Comparison of ENCODE assay signal across 12 cellular contexts in genomic region chr21:35044770-35045538, GRCh38. TPM values are rescaled to one million over a fixed set of nuclear protein-coding genes. Genes with fewer than 3 reads are reported as not detected.
A peak's percentile ranks its signal among the peaks of the same experiment; 100 is the strongest.
DNase-seq lines count a peak whose midpoint lies in the region; ATAC-seq, FAIRE-seq and TF ChIP-seq lines count a peak whose summit lies in the region.
"Had no signal": no experiment of that assay in that cellular context is flagged by ENCODE, and none has a peak within 500 bp of the region (broad histone marks: within the 10 kb centered on the region; RNA-seq: fewer than 3 reads in every experiment).

No MANE protein-coding gene starts in this region.

- H3K27me3 ChIP-seq in HepG2 (ENCODE audit: control insufficient read depth in 1 of 2, insufficient read depth in 2 of 2, low read length in 2 of 2) (no peaks in the 10 kb centered on the region), right lobe of liver (no peaks in the 10 kb centered on the region), colonic mucosa (no peaks in the 10 kb centered on the region)
- no peaks in the 10 kb centered on the region for H3K27me3 ChIP-seq in effector memory CD4-positive, alpha-beta T cell (replicated peaks; ENCODE audit: control insufficient read depth, insufficient read depth, low read length, poor library complexity, severe bottlenecking)

- H3K36me3 ChIP-seq in HepG2 (replicated peaks in 1 of 2; ENCODE audit: control insufficient read depth in 1 of 2, insufficient read depth in 2 of 2, low read length in 2 of 2), result no peaks in the 10 kb centered on the region
- H3K36me3 ChIP-seq in right lobe of liver, result no peaks in the 10 kb centered on the region
- H3K36me3 ChIP-seq in effector memory CD4-positive, alpha-beta T cell (ENCODE audit: control insufficient read depth, insufficient read depth, low read length), result peaks cover 3% of the 10 kb centered on the region
- no peaks in the 10 kb centered on the region for H3K36me3 ChIP-seq in colonic mucosa

- TF ChIP-seq CTCF in HepG2 (CRISPR knock-in tag; IDR thresholded peaks at IDR 0.05) (no peak), right lobe of liver (IDR thresholded peaks at IDR 0.05) (no peak), colonic mucosa (IDR thresholded peaks at IDR 0.05) (no peak)

- in situ Hi-C loops in HepG2 (cut with HindIII; ENCODE audit: extremely low pct_ligation_motif_present, low pct_unique_long_range_greater_than_20kb), result loop anchor here (5.0 kb wide), 1 partner anchor 148 kb away; no protein-coding TSS in a partner anchor

- no peaks in the 10 kb centered on the region for H3K79me2 ChIP-seq in HepG2 (ENCODE audit: insufficient read depth, low read length)

- peaks cover 56% of the 10 kb centered on the region for H3K36me3 Mint-ChIP-seq in T-helper 1 cell treated with Interleukin-12 subunit alpha and Interleukin-12 subunit beta and Interleukin-4 antibody, amounts not matched to agents 30 μg/mL and 1 μg/mL, for 36 hours (ENCODE audit: low read depth)

- H3K4me3 ChIP-seq in HepG2 (replicated peaks in 1 of 3; ENCODE audit: insufficient read depth in 1 of 3, low read depth in 2 of 3, low read length in 3 of 3) (no peak overlapping the region), right lobe of liver (no peak overlapping the region), colonic mucosa (no peak overlapping the region)
- H3K4me3 ChIP-seq in effector memory CD4-positive, alpha-beta T cell (ENCODE audit: insufficient read depth, low read depth, low read length, poor library complexity, severe bottlenecking), result peak overlapping the region; percentile 72

- 93% methylated on average over 7 of the region's 8 CpGs for WGBS in HepG2 (ENCODE audit: low lambda C conversion rate)
- 68% methylated on average over 8 of the region's 8 CpGs for WGBS in right lobe of liver (ENCODE audit: insufficient coverage, low coverage, low lambda C conversion rate, missing lambda C conversion rate)

- H3K4me1 Mint-ChIP-seq in T-helper 1 cell treated with Interleukin-12 subunit alpha and Interleukin-12 subunit beta and Interleukin-4 antibody, amounts not matched to agents 30 μg/mL and 1 μg/mL, for 36 hours (ENCODE audit: low read depth), result peaks cover 90% of the 10 kb centered on the region

- DNase-seq in HepG2 (ENCODE audit: low spot score) (no peak), right lobe of liver (no peak), germinal center (ENCODE audit: low spot score) (no peak), cerebellar nuclear complex (lab: John Stamatoyannopoulos, UW) (no peak), colonic mucosa (no peak)
- DNase-seq in effector memory CD4-positive, alpha-beta T cell, result no peak
- DNase-seq: NCI-H2227 treated with DMSO at 0.1 percent for 48 hours had no signal

- no peaks in the 10 kb centered on the region for H3K9me3 ChIP-seq in HepG2 (ENCODE audit: low read length)
- no peaks in the 10 kb centered on the region for H3K9me3 ChIP-seq in right lobe of liver
- H3K9me3 ChIP-seq in effector memory CD4-positive, alpha-beta T cell (ENCODE audit: control insufficient read depth, low read length), result no peaks in the 10 kb centered on the region
- H3K9me3 ChIP-seq in colonic mucosa, result no peaks in the 10 kb centered on the region

- intact Hi-C loops in HepG2 (cut with micrococcal nuclease; ENCODE audit: unreplicated experiment), result loop anchor here (5.0 kb wide), 2 partner anchors 138 to 298 kb away; no protein-coding TSS in a partner anchor
- intact Hi-C loops in right lobe of liver (cut with DNase I), result no loop called here
- intact Hi-C loops in colonic mucosa (cut with DNase I), result no loop called here

- BruUV-seq in HepG2 (replicated peaks; lab: Mats Ljungman, UMichigan), result no TSS peak

- no peak for ATAC-seq in HepG2
- no peak for ATAC-seq in right lobe of liver
- ATAC-seq in GM18517 (IDR thresholded peaks at IDR 0.05; ENCODE audit: unreplicated experiment), result no peak
- ATAC-seq: sciatic nerve had no signal

- H3K27me3 Mint-ChIP-seq in T-helper 1 cell treated with Interleukin-12 subunit alpha and Interleukin-12 subunit beta and Interleukin-4 antibody, amounts not matched to agents 30 μg/mL and 1 μg/mL, for 36 hours (ENCODE audit: low read depth), result no peaks in the 10 kb centered on the region

- TF ChIP-seq RAD21 in HepG2 (CRISPR knock-in tag; IDR thresholded peaks at IDR 0.05), result no peak

- H3K27ac ChIP-seq in HepG2 (ENCODE audit: extremely low read length, insufficient read depth, low read length) (no peak overlapping the region), right lobe of liver (no peak overlapping the region), colonic mucosa (no peak overlapping the region)
- peak overlapping the region; percentile 92 for H3K27ac ChIP-seq in effector memory CD4-positive, alpha-beta T cell (ENCODE audit: insufficient read depth, low read length, poor library complexity, severe bottlenecking)
- H3K27ac ChIP-seq: RWPE1 had no signal

- POLR2A ChIA-PET in HepG2 (lab: Yijun Ruan, JAX), result no interaction called here

- no peak for FAIRE-seq in HepG2 (lab: Jason Lieb, UNC)
- FAIRE-seq: colon had no signal

- H3K9ac ChIP-seq in HepG2 (ENCODE audit: insufficient read depth, low read depth, low read length) (no peak overlapping the region), colonic mucosa (ENCODE audit: low read depth in 2 of 2, low read length in 2 of 2) (no peak overlapping the region)

- peaks cover 46% of the 10 kb centered on the region for H3K4me1 ChIP-seq in HepG2 (ENCODE audit: insufficient read depth, low read length)
- H3K4me1 ChIP-seq in right lobe of liver, result peaks cover 0 to 5% (median 2%) of the 10 kb centered on the region in 4 donors
- peaks cover 70% of the 10 kb centered on the region for H3K4me1 ChIP-seq in effector memory CD4-positive, alpha-beta T cell (ENCODE audit: control insufficient read depth, insufficient read depth, low read length, poor library complexity, severe bottlenecking)
- no peaks in the 10 kb centered on the region for H3K4me1 ChIP-seq in colonic mucosa

- H3K4me2 ChIP-seq in HepG2 (ENCODE audit: low read depth, low read length), result no peak overlapping the region

- TF ChIP-seq POLR2A in HepG2 (IDR thresholded peaks at IDR 0.05; ENCODE audit: insufficient read depth in 1 of 2, low read depth in 2 of 2, low read length in 2 of 2) (no peak), right lobe of liver (IDR thresholded peaks at IDR 0.05) (no peak)

- TF ChIP-seq EP300 in HepG2 (IDR thresholded peaks at IDR 0.05; ENCODE audit: low read depth in 2 of 2, low read length in 2 of 2) (no peak), HepG2 (CRISPR knock-in tag; IDR thresholded peaks at IDR 0.05; ENCODE audit: borderline replicate concordance) (no peak)

- peak overlapping the region; percentile 91 for H3K4me3 Mint-ChIP-seq in T-helper 1 cell treated with Interleukin-12 subunit alpha and Interleukin-12 subunit beta and Interleukin-4 antibody, amounts not matched to agents 30 μg/mL and 1 μg/mL, for 36 hours

- H3K9me3 Mint-ChIP-seq in T-helper 1 cell treated with Interleukin-12 subunit alpha and Interleukin-12 subunit beta and Interleukin-4 antibody, amounts not matched to agents 30 μg/mL and 1 μg/mL, for 36 hours, result no peaks in the 10 kb centered on the region

- H3K27ac Mint-ChIP-seq in T-helper 1 cell treated with Interleukin-12 subunit alpha and Interleukin-12 subunit beta and Interleukin-4 antibody, amounts not matched to agents 30 μg/mL and 1 μg/mL, for 36 hours, result peak overlapping the region; percentile 88

- CTCF ChIA-PET in HepG2 (lab: Yijun Ruan, JAX; ENCODE audit: low intra/inter-chr PET ratio, low total read pairs), result no interaction called here

- H4K20me1 ChIP-seq in HepG2 (ENCODE audit: insufficient read depth, low read length), result no peaks in the 10 kb centered on the region

- no peak overlapping the region for H2AFZ ChIP-seq in HepG2 (ENCODE audit: low read length)

TF ChIP-seq in HepG2, 621 proteins besides CTCF, POLR2A, EP300 and RAD21:
- TF ChIP-seq ATF7 (IDR thresholded peaks at IDR 0.05) (0 out of 2 replicates have a peak, but pooled peaks have one; percentile 18), ATF7 (CRISPR knock-in tag; IDR thresholded peaks at IDR 0.05) (no peak), ISX (CRISPR knock-in tag; conservative IDR thresholded peaks at IDR 0.05) (no peak)

RNA-seq across cellular contexts. Expression of gene RUNX1, which starts 4.1 kb away (rescaled TPM):
- 4.4 and 5.4 TPM in 2 replicates for total RNA-seq in HepG2 (2016; rRNA removed; fragmentation: Illumina TruSeq; extraction: Trizol)
- 2.4 and 2.8 TPM in 2 replicates for total RNA-seq in HepG2 (2016; cell fraction: cytosol; rRNA removed; fragmentation: Illumina TruSeq; extraction: Trizol; ENCODE audit: low read depth)
- 4.1 and 5.5 TPM in 2 replicates for total RNA-seq in HepG2 (2016; cell fraction: insoluble cytoplasmic fraction; rRNA removed; fragmentation: Illumina TruSeq; extraction: Trizol)
- 5.1 and 5.5 TPM in 2 replicates for total RNA-seq in HepG2 (2016; cell fraction: membrane; rRNA removed; fragmentation: Illumina TruSeq; extraction: Trizol)
- total RNA-seq in HepG2 (2016; cell fraction: nucleus; rRNA removed; fragmentation: Illumina TruSeq; extraction: Trizol), result 16.6 and 18.1 TPM in 2 replicates
- 5.8 and 6.4 TPM in 2 replicates for polyA plus RNA-seq in HepG2 (2011; rRNA removed)
- 3.0 and 3.1 TPM in 2 replicates for polyA plus RNA-seq in HepG2 (2011; cell fraction: cytosol; rRNA removed)
- 18.7 and 27.2 TPM in 2 replicates for polyA plus RNA-seq in HepG2 (2011; cell fraction: nucleus; rRNA removed)
- polyA plus RNA-seq in HepG2 (2012), result 6.5 and 6.7 TPM in 2 replicates
- 2.4 and 2.8 TPM in 2 replicates for polyA plus RNA-seq in HepG2 (2016; cell fraction: cytosol; fragmentation: Illumina TruSeq; extraction: Trizol; ENCODE audit: low read depth)
- 7.5 and 8.8 TPM in 2 replicates for polyA plus RNA-seq in HepG2 (2016; cell fraction: insoluble cytoplasmic fraction; fragmentation: Illumina TruSeq; extraction: Trizol; ENCODE audit: low read depth)
- 5.2 and 5.9 TPM in 2 replicates for polyA plus RNA-seq in HepG2 (2016; cell fraction: membrane; fragmentation: Illumina TruSeq; extraction: Trizol; ENCODE audit: low read depth)
- polyA plus RNA-seq in HepG2 (2016; cell fraction: nucleus; fragmentation: Illumina TruSeq; extraction: Trizol; ENCODE audit: insufficient read depth, low read depth), result 13.0 and 13.3 TPM in 2 replicates
- polyA minus RNA-seq in HepG2 (2011; rRNA and poly(A)+ RNA removed; ENCODE audit: low replicate concordance), result 10.3 and 32.7 TPM in 2 replicates
- 3.1 and 6.2 TPM in 2 replicates for polyA minus RNA-seq in HepG2 (2011; cell fraction: cytosol; rRNA and poly(A)+ RNA removed)
- 103 and 105 TPM in 2 replicates for polyA minus RNA-seq in HepG2 (2011; cell fraction: nucleus; rRNA and poly(A)+ RNA removed)
- total RNA-seq in right lobe of liver, result 10 to 100 TPM in 1 of 6 experiments, 1 to 10 TPM in 5; 2.9 to 18.3 (median 4.3) TPM
- 10 to 100 TPM; 21.3 to 23.0 TPM for total RNA-seq in colonic mucosa
